11 cellular contexts compared by ENCODE assay signal in genomic region chr6:148611213-148611612, GRCh38.
DNase-seq lines count a peak whose midpoint lies in the region; ATAC-seq and TF ChIP-seq lines count a peak whose summit lies in the region.
"Had no signal": no experiment of that assay in that cellular context is flagged by ENCODE, and none has a peak within 500 bp of the region (broad histone marks: within the 10 kb centered on the region; RNA-seq: fewer than 3 reads in every experiment).

No MANE protein-coding gene starts in this region.

- no peaks in the 10 kb centered on the region for H3K79me2 ChIP-seq in parathyroid adenoma

- in situ Hi-C loops in HAP-1 (cut with MboI; ENCODE audit: low sequenced_read_pairs), result no loop called here

- ATAC-seq in HG02973 (IDR thresholded peaks at IDR 0.05; ENCODE audit: unreplicated experiment) (no peak), HG02678 (IDR thresholded peaks at IDR 0.05; ENCODE audit: unreplicated experiment) (no peak)
- ATAC-seq in stimulated activated naive B cell treated with anti-CD40 and anti-IgM and Interleukin-4, amounts not matched to agents 10 μg/mL and 1 μg/mL and 100 μg/mL, for 72 hours (replicated peaks), result no peak
- ATAC-seq: HCT116 had no signal

- H3K4me1 ChIP-seq in parathyroid adenoma (no peaks in the 10 kb centered on the region), HAP-1 (no peaks in the 10 kb centered on the region)

- H3K27ac Mint-ChIP-seq in stimulated activated naive B cell treated with anti-CD40 and anti-IgM and Interleukin-4, amounts not matched to agents 10 μg/mL and 1 μg/mL and 100 μg/mL, for 72 hours, result no peak overlapping the region
- H3K27ac Mint-ChIP-seq: CD4-positive, alpha-beta T cell had no signal

- H3K36me3 Mint-ChIP-seq in stimulated activated naive B cell treated with anti-CD40 and anti-IgM and Interleukin-4, amounts not matched to agents 10 μg/mL and 1 μg/mL and 100 μg/mL, for 72 hours, result no peaks in the 10 kb centered on the region

- peak overlapping the region; percentile 28 for H2AFZ ChIP-seq in parathyroid adenoma

- H3K9ac ChIP-seq in parathyroid adenoma, result no peak overlapping the region

- H3K9me3 Mint-ChIP-seq in stimulated activated naive B cell treated with anti-CD40 and anti-IgM and Interleukin-4, amounts not matched to agents 10 μg/mL and 1 μg/mL and 100 μg/mL, for 72 hours, result peaks cover 0 to 3% of the 10 kb centered on the region in 2 donors
- H3K9me3 Mint-ChIP-seq: CD4-positive, alpha-beta T cell had no signal

- no peak overlapping the region for H3K4me3 Mint-ChIP-seq in stimulated activated naive B cell treated with anti-CD40 and anti-IgM and Interleukin-4, amounts not matched to agents 10 μg/mL and 1 μg/mL and 100 μg/mL, for 72 hours
- H3K4me3 Mint-ChIP-seq: CD4-positive, alpha-beta T cell had no signal

- H3K4me2 ChIP-seq in parathyroid adenoma (ENCODE audit: low read length), result no peak overlapping the region

- H3K4me1 Mint-ChIP-seq in stimulated activated naive B cell treated with anti-CD40 and anti-IgM and Interleukin-4, amounts not matched to agents 10 μg/mL and 1 μg/mL and 100 μg/mL, for 72 hours, result no peaks in the 10 kb centered on the region

- TF ChIP-seq CTCF in AG09319 (IDR thresholded peaks at IDR 0.05; ENCODE audit: low read depth, low read length) (no peak), fibroblast of villous mesenchyme (IDR thresholded peaks at IDR 0.05; ENCODE audit: insufficient read depth, low read depth, low read length) (no peak), parathyroid adenoma (IDR thresholded peaks at IDR 0.05) (no peak)

- no peak overlapping the region for H3K27ac ChIP-seq in parathyroid adenoma

- H3K27me3 ChIP-seq in parathyroid adenoma (ENCODE audit: control insufficient read depth, insufficient read depth, low read length), result no peaks in the 10 kb centered on the region
- no peaks in the 10 kb centered on the region for H3K27me3 ChIP-seq in HAP-1 (ENCODE audit: low read depth)

- no peaks in the 10 kb centered on the region for H3K9me3 ChIP-seq in parathyroid adenoma (ENCODE audit: control insufficient read depth, low read length)
- no peaks in the 10 kb centered on the region for H3K9me3 ChIP-seq in HAP-1

- DNase-seq in AG09319 (ENCODE audit: extremely low read depth, low read depth) (peak; percentile 47), RPMI7951 (ENCODE audit: low read depth) (peak; percentile 60), fibroblast of villous mesenchyme (ENCODE audit: low read depth) (peak; percentile 64), HAP-1 (ENCODE audit: low spot score in 2 of 2) (no peak)
- no peak for DNase-seq in stimulated activated naive B cell treated with anti-CD40 and anti-IgM and Interleukin-4, amounts not matched to agents 10 μg/mL and 1 μg/mL and 100 μg/mL, for 72 hours
- DNase-seq: activated effector memory CD4-positive, alpha-beta T cell treated with anti-CD3 and anti-CD28 coated beads, Interleukin-2, amount 50 U/mL, for 16 hours; CD4-positive, alpha-beta T cell had no signal

- peaks cover 0 to 7% of the 10 kb centered on the region in 2 donors for H3K27me3 Mint-ChIP-seq in stimulated activated naive B cell treated with anti-CD40 and anti-IgM and Interleukin-4, amounts not matched to agents 10 μg/mL and 1 μg/mL and 100 μg/mL, for 72 hours
- H3K27me3 Mint-ChIP-seq: CD4-positive, alpha-beta T cell had no signal

- H3K36me3 ChIP-seq in parathyroid adenoma (ENCODE audit: control insufficient read depth, insufficient read depth, low read length), result no peaks in the 10 kb centered on the region
- no peaks in the 10 kb centered on the region for H3K36me3 ChIP-seq in HAP-1 (replicated peaks)

- H3K4me3 ChIP-seq in fibroblast of villous mesenchyme (ENCODE audit: low read depth, low read length), result no peak overlapping the region
- no peak overlapping the region for H3K4me3 ChIP-seq in parathyroid adenoma (ENCODE audit: low read depth, low read length)
- H3K4me3 ChIP-seq in HAP-1, result no peak overlapping the region

Comparison
In these comparisons a context has a peak if more than half of its experiments do, and no peak if none do; other contexts are left out.
1. DNase-seq: peak in AG09319 (single experiment), RPMI7951 (single experiment) and fibroblast of villous mesenchyme (single experiment); none in HAP-1 (0 of 2) and stimulated activated naive B cell treated with anti-CD40 and anti-IgM and Interleukin-4, amounts not matched to agents 10 μg/mL and 1 μg/mL and 100 μg/mL, for 72 hours (single experiment).